8 cellular contexts compared by ENCODE assay signal in genomic region chr3:100047455-100048141, GRCh38.
A peak's percentile ranks its signal among the peaks of the same experiment; 100 is the strongest.
DNase-seq lines count a peak whose midpoint lies in the region; ATAC-seq, FAIRE-seq and TF ChIP-seq lines count a peak whose summit lies in the region.

No MANE protein-coding gene starts in this region.

- H3K36me3 Mint-ChIP-seq in WTC11 = no peaks in the 10 kb centered on the region

- H3K4me3 ChIP-seq in keratinocyte (ENCODE audit: control insufficient read depth in 2 of 3, extremely low read depth in 1 of 3, insufficient read depth in 2 of 3, low read depth in 1 of 3, low read length in 3 of 3) (peak overlapping the region in 1 of 3 experiments; percentile 0), tibial nerve (no peak overlapping the region)

- peak overlapping the region; percentile 15; the same call in 1 of the 2 replicates for H3K27ac Mint-ChIP-seq in WTC11

- no peaks in the 10 kb centered on the region for H3K79me2 ChIP-seq in keratinocyte (ENCODE audit: control insufficient read depth, insufficient read depth, low read length)

- peak overlapping the region; percentile 22 for H3K9ac ChIP-seq in keratinocyte (ENCODE audit: control insufficient read depth, extremely low read depth, insufficient read depth, low read length)

- 41 to 42% methylated on average over 6 of the region's 6 CpGs for WGBS in tibial nerve, 2 donors

- no peaks in the 10 kb centered on the region for H3K27me3 ChIP-seq in keratinocyte (ENCODE audit: control insufficient read depth, extremely low read depth, insufficient read depth, low read length)
- no peaks in the 10 kb centered on the region for H3K27me3 ChIP-seq in tibial nerve

- ATAC-seq in GM21526 (IDR thresholded peaks at IDR 0.05; ENCODE audit: low FRiP score, unreplicated experiment) (peak; percentile 75), WTC11 (no peak)

- H3K27ac ChIP-seq in keratinocyte (ENCODE audit: control insufficient read depth, insufficient read depth, low read length) = peak overlapping the region; percentile 74
- peak overlapping the region; percentile 16 to 77 (median 61) for H3K27ac ChIP-seq in tibial nerve

- no peak for TF ChIP-seq CTCF in GM10248 (IDR thresholded peaks at IDR 0.05; ENCODE audit: control extremely low read depth, extremely low read depth, low read depth, missing control alignments)
- no peak for TF ChIP-seq CTCF in WTC11 (IDR thresholded peaks at IDR 0.05)
- no peak for TF ChIP-seq CTCF in keratinocyte (optimal IDR thresholded peaks at IDR 0.05 in 1 of 3, IDR thresholded peaks at IDR 0.05 in 1 of 3, conservative IDR thresholded peaks at IDR 0.05 in 1 of 3; ENCODE audit: extremely low read depth in 1 of 3, insufficient read depth in 2 of 3, low read length in 3 of 3)
- TF ChIP-seq CTCF in tibial nerve (IDR thresholded peaks at IDR 0.05) = no peak

- no peaks in the 10 kb centered on the region for H3K9me1 ChIP-seq in keratinocyte (ENCODE audit: control insufficient read depth, extremely low read depth, insufficient read depth, low read length)

- H3K36me3 ChIP-seq in keratinocyte (ENCODE audit: control insufficient read depth in 2 of 2, extremely low read depth in 1 of 2, insufficient read depth in 2 of 2, low read length in 2 of 2) (no peaks in the 10 kb centered on the region), tibial nerve (no peaks in the 10 kb centered on the region)

- no peaks in the 10 kb centered on the region for H3K9me3 ChIP-seq in keratinocyte (ENCODE audit: control insufficient read depth, low read depth, low read length)
- no peaks in the 10 kb centered on the region for H3K9me3 ChIP-seq in tibial nerve

- TF ChIP-seq EP300 in tibial nerve (IDR thresholded peaks at IDR 0.05) = peak in 1 of 2 donors; percentile 10

- peaks cover 20% of the 10 kb centered on the region for H3K4me1 Mint-ChIP-seq in WTC11

- peak overlapping the region; percentile 55 for H3K4me2 ChIP-seq in keratinocyte (ENCODE audit: control insufficient read depth, extremely low read depth, insufficient read depth, low read depth, low read length)

- DNase-seq in GM10248 (ENCODE audit: extremely low spot score) (peak; percentile 42), HS-27A (ENCODE audit: low read depth) (peak; percentile 83), WTC11 (ENCODE audit: low spot score) (no peak), keratinocyte (ENCODE audit: low read depth, low spot score) (no peak), tibial nerve (ENCODE audit: low spot score in 2 of 2) (no peak), NCI-H2107 (lab: John Stamatoyannopoulos, UW) (no peak)
- DNase-seq in activated naive CD4-positive, alpha-beta T cell treated with Interleukin-2 at 50 U/mL for 16 hours = no peak

- peak; percentile 97 for FAIRE-seq in keratinocyte (lab: Jason Lieb, UNC)

- H4K20me1 ChIP-seq in keratinocyte (ENCODE audit: control insufficient read depth, extremely low read depth, insufficient read depth, low read length) = no peaks in the 10 kb centered on the region

- H3K4me1 ChIP-seq in keratinocyte (ENCODE audit: control insufficient read depth, extremely low read depth, insufficient read depth, low read length) (peaks cover 34% of the 10 kb centered on the region), tibial nerve (peaks cover 0 to 35% (median 29%) of the 10 kb centered on the region in 4 donors)

- no peaks in the 10 kb centered on the region for H3K27me3 Mint-ChIP-seq in WTC11 (ENCODE audit: low read depth)

- dilution Hi-C loops in keratinocyte (cut with MboI; ENCODE audit: extremely low pct_ligation_motif_present, low sequenced_read_pairs) = no loop called here

- CTCF ChIA-PET in GM10248 (lab: Yijun Ruan, JAX) (interaction anchor here (0.7 to 6.3 kb wide), 11 partner anchors 11 to 269 kb away, joined by 3 to 22 read pairs (median 3); partner anchors contain the start of gene TBC1D23), WTC11 (lab: Charles Lee) (interaction anchor here (1.3 to 1.8 kb wide), 3 partner anchors 21 to 207 kb away, joined by 4 to 7 read pairs (median 5); no protein-coding TSS in a partner anchor)

- TF ChIP-seq POLR2A in tibial nerve (IDR thresholded peaks at IDR 0.05) = no peak

- H2AFZ ChIP-seq in keratinocyte (ENCODE audit: control insufficient read depth, low read length) = no peak overlapping the region

- H3K4me3 Mint-ChIP-seq in WTC11 = no peak overlapping the region

- no peaks in the 10 kb centered on the region for H3K9me3 Mint-ChIP-seq in WTC11

- POLR2A ChIA-PET in GM10248 (lab: Yijun Ruan, JAX) = interaction anchor here (0.6 to 0.7 kb wide), 3 partner anchors 26 to 221 kb away, joined by 3 to 4 read pairs (median 3); no protein-coding TSS in a partner anchor
- POLR2A ChIA-PET in WTC11 (lab: Charles Lee) = no interaction called here

TF ChIP-seq in WTC11, 78 proteins besides CTCF, POLR2A, EP300 and RAD21 (continues in another document):
- TF ChIP-seq ATF2 (CRISPR knock-in tag; IDR thresholded peaks at IDR 0.05; ENCODE audit: borderline replicate concordance, low read depth) (no peak), OVOL2 (CRISPR knock-in tag; IDR thresholded peaks at IDR 0.05; ENCODE audit: borderline replicate concordance) (no peak), MYBL2 (CRISPR knock-in tag; IDR thresholded peaks at IDR 0.05) (no peak), SOX15 (CRISPR knock-in tag; IDR thresholded peaks at IDR 0.05) (no peak), MLX (CRISPR knock-in tag; IDR thresholded peaks at IDR 0.05) (no peak), AFF4 (CRISPR knock-in tag; IDR thresholded peaks at IDR 0.05; ENCODE audit: borderline replicate concordance) (no peak), ZMAT4 (CRISPR knock-in tag; IDR thresholded peaks at IDR 0.05) (no peak), ELF4 (CRISPR knock-in tag; IDR thresholded peaks at IDR 0.05; ENCODE audit: low read depth) (no peak), NR2C2 (CRISPR knock-in tag; IDR thresholded peaks at IDR 0.05) (no peak)
- TF ChIP-seq, protein P1, sequence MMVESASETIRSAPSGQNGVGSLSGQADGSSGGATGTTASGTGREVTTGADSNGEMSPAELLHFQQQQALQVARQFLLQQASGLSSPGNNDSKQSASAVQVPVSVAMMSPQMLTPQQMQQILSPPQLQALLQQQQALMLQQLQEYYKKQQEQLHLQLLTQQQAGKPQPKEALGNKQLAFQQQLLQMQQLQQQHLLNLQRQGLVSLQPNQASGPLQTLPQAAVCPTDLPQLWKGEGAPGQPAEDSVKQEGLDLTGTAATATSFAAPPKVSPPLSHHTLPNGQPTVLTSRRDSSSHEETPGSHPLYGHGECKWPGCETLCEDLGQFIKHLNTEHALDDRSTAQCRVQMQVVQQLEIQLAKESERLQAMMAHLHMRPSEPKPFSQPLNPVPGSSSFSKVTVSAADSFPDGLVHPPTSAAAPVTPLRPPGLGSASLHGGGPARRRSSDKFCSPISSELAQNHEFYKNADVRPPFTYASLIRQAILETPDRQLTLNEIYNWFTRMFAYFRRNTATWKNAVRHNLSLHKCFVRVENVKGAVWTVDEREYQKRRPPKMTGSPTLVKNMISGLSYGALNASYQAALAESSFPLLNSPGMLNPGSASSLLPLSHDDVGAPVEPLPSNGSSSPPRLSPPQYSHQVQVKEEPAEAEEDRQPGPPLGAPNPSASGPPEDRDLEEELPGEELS (CRISPR knock-in tag; IDR thresholded peaks at IDR 0.05) = no peak

Comparison
In these comparisons a context has a peak if more than half of its experiments do, and no peak if none do; other contexts are left out.
1. DNase-seq: peak in GM10248 (single experiment) and HS-27A (single experiment); none in WTC11 (single experiment), keratinocyte (single experiment), tibial nerve (0 of 2), NCI-H2107 (single experiment) and activated naive CD4-positive, alpha-beta T cell treated with Interleukin-2 at 50 U/mL for 16 hours (single experiment).